12 cellular contexts compared by ENCODE assay signal in the genomic region with DNA sequence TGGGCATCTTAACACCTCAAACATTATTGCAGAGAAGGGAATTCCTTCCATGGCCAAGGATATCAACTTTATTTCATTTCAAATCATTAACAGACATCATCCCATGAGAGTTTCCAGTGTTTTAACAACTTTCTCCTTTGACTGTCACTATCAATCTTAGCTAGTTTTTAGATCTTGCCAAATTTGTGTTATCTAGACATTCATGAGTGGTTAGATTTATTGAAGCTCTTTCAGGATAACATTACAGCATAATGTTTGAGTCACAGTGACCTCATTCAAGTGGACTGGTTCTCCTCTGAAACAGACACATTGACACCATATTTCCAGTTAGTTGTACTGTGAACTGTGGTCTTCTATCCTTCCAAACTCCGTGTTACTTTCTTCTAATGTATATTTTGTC. TPM values are rescaled to one million over a fixed set of nuclear protein-coding genes. Genes with fewer than 3 reads are reported as not detected.
DNase-seq lines count a peak whose midpoint lies in the region; ATAC-seq, FAIRE-seq and TF ChIP-seq lines count a peak whose summit lies in the region.
"Had no signal": no experiment of that assay in that cellular context is flagged by ENCODE, and none has a peak within 500 bp of the region (broad histone marks: within the 10 kb centered on the region; RNA-seq: fewer than 3 reads in every experiment).

No MANE protein-coding gene starts in this region.

- FAIRE-seq in endothelial cell of umbilical vein (lab: Jason Lieb, UNC), result peak; percentile 62
- FAIRE-seq: G401.6 had no signal

- no peak overlapping the region for H3K4me2 ChIP-seq in endothelial cell of umbilical vein (ENCODE audit: insufficient read depth, low read length)

- H3K79me2 ChIP-seq in endothelial cell of umbilical vein (ENCODE audit: control insufficient read depth, insufficient read depth, low read length), result no peaks in the 10 kb centered on the region

- H3K36me3 ChIP-seq in endothelial cell of umbilical vein (ENCODE audit: control insufficient read depth in 2 of 2, extremely low read depth in 1 of 2, insufficient read depth in 2 of 2, low read length in 2 of 2), result no peaks in the 10 kb centered on the region

- no peaks in the 10 kb centered on the region for H3K27me3 ChIP-seq in endothelial cell of umbilical vein (ENCODE audit: control insufficient read depth in 2 of 2, insufficient read depth in 2 of 2, low read length in 2 of 2)

- no peak overlapping the region for H3K4me3 ChIP-seq in endothelial cell of umbilical vein (replicated peaks in 1 of 3; ENCODE audit: insufficient read depth in 1 of 3, low read depth in 1 of 3, low read length in 3 of 3)

- no peaks in the 10 kb centered on the region for H4K20me1 ChIP-seq in endothelial cell of umbilical vein (replicated peaks; ENCODE audit: control insufficient read depth, extremely low read depth, insufficient read depth, low read length)

- no peak overlapping the region for H2AFZ ChIP-seq in endothelial cell of umbilical vein (ENCODE audit: low read depth, low read length)

- no peaks in the 10 kb centered on the region for H3K9me3 ChIP-seq in endothelial cell of umbilical vein (replicated peaks; ENCODE audit: control insufficient read depth, insufficient read depth, low read length)

- H3K27ac ChIP-seq in endothelial cell of umbilical vein (ENCODE audit: insufficient read depth, low read depth, low read length), result no peak overlapping the region

- H3K9me1 ChIP-seq in endothelial cell of umbilical vein (replicated peaks; ENCODE audit: control insufficient read depth, extremely low read depth, insufficient read depth, low read length), result no peaks in the 10 kb centered on the region

- no peak for TF ChIP-seq POLR2A in endothelial cell of umbilical vein (IDR thresholded peaks at IDR 0.05; ENCODE audit: low read depth, low read length)

- CTCF ChIA-PET in endothelial cell of umbilical vein (lab: Charles Lee), result interaction anchor here (1.7 kb wide), 1 partner anchor 60 kb away, joined by 5 read pairs; no protein-coding TSS in a partner anchor

- no TSS peak for BruUV-seq in endothelial cell of umbilical vein (replicated peaks; lab: Mats Ljungman, UMichigan)

- H3K4me1 ChIP-seq in endothelial cell of umbilical vein (ENCODE audit: control insufficient read depth, extremely low read depth, insufficient read depth, low read length), result peaks cover 9% of the 10 kb centered on the region

- POLR2A ChIA-PET in endothelial cell of umbilical vein (lab: Charles Lee), result no interaction called here

- intact Hi-C loops in endothelial cell of umbilical vein (cut with micrococcal nuclease), result no loop called here

- DNase-seq in HT1080 (ENCODE audit: low read depth), result peak; percentile 39
- peak; percentile 31 for DNase-seq in endothelial cell of umbilical vein (ENCODE audit: low read depth, low spot score)
- DNase-seq in lung microvascular endothelial cell (ENCODE audit: low read depth in 2 of 2), result peak; percentile 54 to 61
- no peak for DNase-seq in glomerular visceral epithelial cell (ENCODE audit: extremely low spot score)
- no peak for DNase-seq in NCI-H2107 (lab: John Stamatoyannopoulos, UW)
- no peak for DNase-seq in RPMI8226
- DNase-seq: activated CD4-positive, alpha-beta T cell treated with anti-CD3 and anti-CD28 coated beads, Interleukin-2, amount 50 U/mL, for 48 hours; NK-92 treated with Interleukin-12 subunit alpha and Interleukin-12 subunit beta, amount 100 ng/mL, for 24 hours; posterior cingulate gyrus; SHP77 treated with DMSO at 0.1 percent for 48 hours had no signal

- no peak overlapping the region for H3K9ac ChIP-seq in endothelial cell of umbilical vein (replicated peaks; ENCODE audit: extremely low read depth, insufficient read depth, low read length)

- TF ChIP-seq CTCF in endothelial cell of umbilical vein (IDR thresholded peaks at IDR 0.05; ENCODE audit: extremely low read depth in 1 of 2, insufficient read depth in 1 of 2, low read depth in 1 of 2, low read length in 2 of 2), result no peak

- ATAC-seq in GM19467 (IDR thresholded peaks at IDR 0.05; ENCODE audit: unreplicated experiment), result no peak

- dilution Hi-C loops in endothelial cell of umbilical vein (cut with MboI; ENCODE audit: extremely low pct_ligation_motif_present, low sequenced_read_pairs), result no loop called here

TF ChIP-seq in endothelial cell of umbilical vein, 7 proteins besides CTCF, POLR2A, EP300 and RAD21:
- TF ChIP-seq FOS (IDR thresholded peaks at IDR 0.05; ENCODE audit: borderline replicate concordance, insufficient read depth, low read length) (peak; percentile 43), JUN (IDR thresholded peaks at IDR 0.05; ENCODE audit: borderline replicate concordance, insufficient read depth, insufficient read length, low read depth) (no peak)

RNA-seq across cellular contexts. Expression of a gene that starts 8.6 kb away (rescaled TPM):
- 1.8 and 2.3 TPM in 2 replicates for total RNA-seq in HT1080 (2014; rRNA removed; shearing (Covaris generic))
- 1.7 and 1.8 TPM in 2 replicates for polyA plus RNA-seq in HT1080 (2015; cell fraction: cytosol; rRNA removed)
- polyA plus RNA-seq in HT1080 (2015; cell fraction: nucleus; rRNA removed), result 0.43 and 1.3 TPM in 2 replicates
- total RNA-seq in endothelial cell of umbilical vein, result 36.9 and 38.3 TPM in 2 replicates
- polyA plus RNA-seq in endothelial cell of umbilical vein, result 7.6 and 8.8 TPM in 2 replicates
- 11.3 and 11.4 TPM in 2 replicates for polyA plus RNA-seq in endothelial cell of umbilical vein (2011; cell fraction: cytosol; rRNA removed)
- polyA plus RNA-seq in endothelial cell of umbilical vein (2011; cell fraction: nucleus; rRNA removed), result 6.0 and 7.3 TPM in 2 replicates
- polyA plus RNA-seq in endothelial cell of umbilical vein (2012), result 49.8 and 69.4 TPM in 2 replicates
- polyA minus RNA-seq in endothelial cell of umbilical vein, result 14.7 and 16.4 TPM in 2 replicates
- polyA minus RNA-seq in endothelial cell of umbilical vein (2011; cell fraction: cytosol; rRNA and poly(A)+ RNA removed), result not detected
- polyA minus RNA-seq in endothelial cell of umbilical vein (2011; cell fraction: nucleus; rRNA and poly(A)+ RNA removed), result 5.2 and 5.7 TPM in 2 replicates
- total RNA-seq in lung microvascular endothelial cell, result 69.1 and 112 TPM in 2 replicates

Comparison
In these comparisons a context has a peak if more than half of its experiments do, and no peak if none do; other contexts are left out.
1. DNase-seq: peak in HT1080 (single experiment), endothelial cell of umbilical vein (single experiment) and lung microvascular endothelial cell (2 of 2); none in glomerular visceral epithelial cell (single experiment), NCI-H2107 (single experiment) and RPMI8226 (single experiment).
2. RNA of a gene that starts 8.6 kb away (total RNA-seq): 69.1 to 112 TPM in lung microvascular endothelial cell and 36.9 to 38.3 TPM in endothelial cell of umbilical vein; 1.8 to 2.3 TPM in HT1080; every median in the first group is over 10 times any median in the second.